1 cellular context compared by ENCODE assay signal in the genomic region with DNA sequence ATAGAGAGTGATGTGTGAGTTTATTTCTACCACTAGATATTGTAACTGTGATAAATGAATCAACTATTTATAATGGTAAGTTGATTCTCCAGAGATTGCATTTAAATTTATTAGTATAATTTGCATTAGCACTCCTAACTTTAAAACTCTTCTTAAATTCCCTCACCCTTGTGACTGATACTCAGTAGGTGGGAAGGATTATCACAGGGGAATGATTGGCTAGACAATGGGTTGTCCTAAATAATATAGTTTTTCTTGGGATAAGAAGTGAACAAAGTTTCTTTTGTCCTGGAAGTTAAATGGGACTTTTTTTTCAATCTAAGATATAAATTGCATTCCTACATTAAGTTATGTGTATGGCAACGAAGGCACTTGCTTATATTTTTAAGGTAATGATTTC.
TF ChIP-seq lines count a peak whose summit lies in the region.

No MANE protein-coding gene starts in this region.

TF ChIP-seq in H1, 55 proteins besides CTCF, POLR2A, EP300 and RAD21:
- TF ChIP-seq, protein P1, sequence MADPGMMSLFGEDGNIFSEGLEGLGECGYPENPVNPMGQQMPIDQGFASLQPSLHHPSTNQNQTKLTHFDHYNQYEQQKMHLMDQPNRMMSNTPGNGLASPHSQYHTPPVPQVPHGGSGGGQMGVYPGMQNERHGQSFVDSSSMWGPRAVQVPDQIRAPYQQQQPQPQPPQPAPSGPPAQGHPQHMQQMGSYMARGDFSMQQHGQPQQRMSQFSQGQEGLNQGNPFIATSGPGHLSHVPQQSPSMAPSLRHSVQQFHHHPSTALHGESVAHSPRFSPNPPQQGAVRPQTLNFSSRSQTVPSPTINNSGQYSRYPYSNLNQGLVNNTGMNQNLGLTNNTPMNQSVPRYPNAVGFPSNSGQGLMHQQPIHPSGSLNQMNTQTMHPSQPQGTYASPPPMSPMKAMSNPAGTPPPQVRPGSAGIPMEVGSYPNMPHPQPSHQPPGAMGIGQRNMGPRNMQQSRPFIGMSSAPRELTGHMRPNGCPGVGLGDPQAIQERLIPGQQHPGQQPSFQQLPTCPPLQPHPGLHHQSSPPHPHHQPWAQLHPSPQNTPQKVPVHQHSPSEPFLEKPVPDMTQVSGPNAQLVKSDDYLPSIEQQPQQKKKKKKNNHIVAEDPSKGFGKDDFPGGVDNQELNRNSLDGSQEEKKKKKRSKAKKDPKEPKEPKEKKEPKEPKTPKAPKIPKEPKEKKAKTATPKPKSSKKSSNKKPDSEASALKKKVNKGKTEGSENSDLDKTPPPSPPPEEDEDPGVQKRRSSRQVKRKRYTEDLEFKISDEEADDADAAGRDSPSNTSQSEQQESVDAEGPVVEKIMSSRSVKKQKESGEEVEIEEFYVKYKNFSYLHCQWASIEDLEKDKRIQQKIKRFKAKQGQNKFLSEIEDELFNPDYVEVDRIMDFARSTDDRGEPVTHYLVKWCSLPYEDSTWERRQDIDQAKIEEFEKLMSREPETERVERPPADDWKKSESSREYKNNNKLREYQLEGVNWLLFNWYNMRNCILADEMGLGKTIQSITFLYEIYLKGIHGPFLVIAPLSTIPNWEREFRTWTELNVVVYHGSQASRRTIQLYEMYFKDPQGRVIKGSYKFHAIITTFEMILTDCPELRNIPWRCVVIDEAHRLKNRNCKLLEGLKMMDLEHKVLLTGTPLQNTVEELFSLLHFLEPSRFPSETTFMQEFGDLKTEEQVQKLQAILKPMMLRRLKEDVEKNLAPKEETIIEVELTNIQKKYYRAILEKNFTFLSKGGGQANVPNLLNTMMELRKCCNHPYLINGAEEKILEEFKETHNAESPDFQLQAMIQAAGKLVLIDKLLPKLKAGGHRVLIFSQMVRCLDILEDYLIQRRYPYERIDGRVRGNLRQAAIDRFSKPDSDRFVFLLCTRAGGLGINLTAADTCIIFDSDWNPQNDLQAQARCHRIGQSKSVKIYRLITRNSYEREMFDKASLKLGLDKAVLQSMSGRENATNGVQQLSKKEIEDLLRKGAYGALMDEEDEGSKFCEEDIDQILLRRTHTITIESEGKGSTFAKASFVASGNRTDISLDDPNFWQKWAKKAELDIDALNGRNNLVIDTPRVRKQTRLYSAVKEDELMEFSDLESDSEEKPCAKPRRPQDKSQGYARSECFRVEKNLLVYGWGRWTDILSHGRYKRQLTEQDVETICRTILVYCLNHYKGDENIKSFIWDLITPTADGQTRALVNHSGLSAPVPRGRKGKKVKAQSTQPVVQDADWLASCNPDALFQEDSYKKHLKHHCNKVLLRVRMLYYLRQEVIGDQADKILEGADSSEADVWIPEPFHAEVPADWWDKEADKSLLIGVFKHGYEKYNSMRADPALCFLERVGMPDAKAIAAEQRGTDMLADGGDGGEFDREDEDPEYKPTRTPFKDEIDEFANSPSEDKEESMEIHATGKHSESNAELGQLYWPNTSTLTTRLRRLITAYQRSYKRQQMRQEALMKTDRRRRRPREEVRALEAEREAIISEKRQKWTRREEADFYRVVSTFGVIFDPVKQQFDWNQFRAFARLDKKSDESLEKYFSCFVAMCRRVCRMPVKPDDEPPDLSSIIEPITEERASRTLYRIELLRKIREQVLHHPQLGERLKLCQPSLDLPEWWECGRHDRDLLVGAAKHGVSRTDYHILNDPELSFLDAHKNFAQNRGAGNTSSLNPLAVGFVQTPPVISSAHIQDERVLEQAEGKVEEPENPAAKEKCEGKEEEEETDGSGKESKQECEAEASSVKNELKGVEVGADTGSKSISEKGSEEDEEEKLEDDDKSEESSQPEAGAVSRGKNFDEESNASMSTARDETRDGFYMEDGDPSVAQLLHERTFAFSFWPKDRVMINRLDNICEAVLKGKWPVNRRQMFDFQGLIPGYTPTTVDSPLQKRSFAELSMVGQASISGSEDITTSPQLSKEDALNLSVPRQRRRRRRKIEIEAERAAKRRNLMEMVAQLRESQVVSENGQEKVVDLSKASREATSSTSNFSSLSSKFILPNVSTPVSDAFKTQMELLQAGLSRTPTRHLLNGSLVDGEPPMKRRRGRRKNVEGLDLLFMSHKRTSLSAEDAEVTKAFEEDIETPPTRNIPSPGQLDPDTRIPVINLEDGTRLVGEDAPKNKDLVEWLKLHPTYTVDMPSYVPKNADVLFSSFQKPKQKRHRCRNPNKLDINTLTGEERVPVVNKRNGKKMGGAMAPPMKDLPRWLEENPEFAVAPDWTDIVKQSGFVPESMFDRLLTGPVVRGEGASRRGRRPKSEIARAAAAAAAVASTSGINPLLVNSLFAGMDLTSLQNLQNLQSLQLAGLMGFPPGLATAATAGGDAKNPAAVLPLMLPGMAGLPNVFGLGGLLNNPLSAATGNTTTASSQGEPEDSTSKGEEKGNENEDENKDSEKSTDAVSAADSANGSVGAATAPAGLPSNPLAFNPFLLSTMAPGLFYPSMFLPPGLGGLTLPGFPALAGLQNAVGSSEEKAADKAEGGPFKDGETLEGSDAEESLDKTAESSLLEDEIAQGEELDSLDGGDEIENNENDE (IDR thresholded peaks at IDR 0.05; ENCODE audit: insufficient replicate concordance, low read length), result peak; percentile 49
- no peak for TF ChIP-seq CTBP2 (IDR thresholded peaks at IDR 0.05; ENCODE audit: borderline replicate concordance, insufficient read depth, insufficient read length, low read length)
